ENCODE assay signal across 8 cellular contexts in genomic region chr21:42892931-42893660, GRCh38. TPM values are rescaled to one million over a fixed set of nuclear protein-coding genes. Genes with fewer than 3 reads are reported as not detected.
A peak's percentile ranks its signal among the peaks of the same experiment; 100 is the strongest.
DNase-seq lines count a peak whose midpoint lies in the region; ATAC-seq and TF ChIP-seq lines count a peak whose summit lies in the region.

Gene NDUFV3, plus strand, starts transcription at chr21:42893309. Its CDS starts 25 bp downstream, at chr21:42893334.

- H3K4me1 Mint-ChIP-seq in CD8-positive, alpha-beta T cell (ENCODE audit: low read depth): peaks cover 22% of the 10 kb centered on the region

- POLR2A ChIA-PET in CD8-positive, alpha-beta T cell (lab: Charles Lee): interaction anchor here (0.9 to 3.0 kb wide), 4 partner anchors 13 to 109 kb away, joined by 3 to 27 read pairs (median 8); partner anchors contain the start of genes PKNOX1 and WDR4

- peak; percentile 100 for DNase-seq in CD8-positive, alpha-beta T cell
- peak; percentile 89 for DNase-seq in HS-27A (ENCODE audit: low read depth)
- DNase-seq in NK-92 (lab: John Stamatoyannopoulos, UW; ENCODE audit: unreplicated experiment): peak; percentile 99
- DNase-seq in activated CD8-positive, alpha-beta memory T cell treated with anti-CD3 and anti-CD28 coated beads for 1 hour (ENCODE audit: extremely low read depth in 1 of 2, low read depth in 1 of 2): peak; percentile 99 to 100
- DNase-seq in effector CD4-positive, alpha-beta T cell: peak; percentile 100
- DNase-seq in lung (ENCODE audit: low spot score): peak; percentile 100
- DNase-seq in stimulated activated CD4-positive, alpha-beta T cell treated with anti-CD3 and anti-CD28 coated beads, TNF-alpha, amount 100 ng/mL, for 4 hours (ENCODE audit: low read depth in 3 of 3): peak; percentile 100

- H3K36me3 ChIP-seq in CD8-positive, alpha-beta T cell (ENCODE audit: insufficient read depth, low read length): no peaks in the 10 kb centered on the region
- peaks cover 4 to 5% of the 10 kb centered on the region in 2 donors for H3K36me3 ChIP-seq in lung (ENCODE audit: control insufficient read depth in 2 of 2, insufficient read depth in 2 of 2, low read length in 2 of 2)

- CTCF ChIA-PET in CD8-positive, alpha-beta T cell (lab: Charles Lee): interaction anchor here (1.3 kb wide), 1 partner anchor 300 kb away, joined by 3 read pairs; no protein-coding TSS in a partner anchor

- ATAC-seq in CD8-positive, alpha-beta T cell: peak; percentile 96
- peak; percentile 88 for ATAC-seq in GM19467 (IDR thresholded peaks at IDR 0.05; ENCODE audit: unreplicated experiment)
- ATAC-seq in lung (ENCODE audit: insufficient read depth, low FRiP score): peak; percentile 95

- no peaks in the 10 kb centered on the region for H3K9me3 ChIP-seq in CD8-positive, alpha-beta T cell (ENCODE audit: low read length)
- no peaks in the 10 kb centered on the region for H3K9me3 ChIP-seq in lung (ENCODE audit: control insufficient read depth in 2 of 2, insufficient read depth in 1 of 2, low read length in 1 of 2)

- no peak for TF ChIP-seq CTCF in CD8-positive, alpha-beta T cell (IDR thresholded peaks at IDR 0.05)
- TF ChIP-seq CTCF in lung (IDR thresholded peaks at IDR 0.05; ENCODE audit: control extremely low read depth, extremely low read depth): no peak

- no peaks in the 10 kb centered on the region for H3K27me3 Mint-ChIP-seq in CD8-positive, alpha-beta T cell (ENCODE audit: low read depth)

- intact Hi-C loops in CD8-positive, alpha-beta T cell (cut with DNase I, micrococcal nuclease): loop anchor here (1.0 to 10.0 kb wide), 6 partner anchors 14 to 1972 kb away; partner anchors contain the start of genes WDR4 (in 2 of the 2), AGPAT3 (in 1 of the 2), PKNOX1 (in 1 of the 2) and RRP1 (in 1 of the 2)

- H3K27ac Mint-ChIP-seq in CD8-positive, alpha-beta T cell: peak within 1 kb of the TSS; percentile 98

- H3K27ac ChIP-seq in CD8-positive, alpha-beta T cell (ENCODE audit: low read depth, low read length): peak within 1 kb of the TSS; percentile 92
- peak within 1 kb of the TSS; percentile 93 to 98 for H3K27ac ChIP-seq in lung (ENCODE audit: low read depth in 1 of 2, low read length in 1 of 2)

- H3K9me3 Mint-ChIP-seq in CD8-positive, alpha-beta T cell: no peaks in the 10 kb centered on the region

- H3K36me3 Mint-ChIP-seq in CD8-positive, alpha-beta T cell: peaks cover 14% of the 10 kb centered on the region

- no peaks in the 10 kb centered on the region for H3K27me3 ChIP-seq in CD8-positive, alpha-beta T cell (ENCODE audit: insufficient read depth, low read length)
- H3K27me3 ChIP-seq in lung (ENCODE audit: control insufficient read depth, insufficient read depth): no peaks in the 10 kb centered on the region

- peak within 1 kb of the TSS; percentile 85 for H3K4me3 Mint-ChIP-seq in CD8-positive, alpha-beta T cell

- H3K4me1 ChIP-seq in CD8-positive, alpha-beta T cell (ENCODE audit: insufficient read depth, low read length): peaks cover 14% of the 10 kb centered on the region
- peaks cover 0 to 2% of the 10 kb centered on the region in 2 donors for H3K4me1 ChIP-seq in lung (ENCODE audit: control insufficient read depth in 2 of 2, insufficient read depth in 2 of 2, low read length in 2 of 2)

- 0 to 1% methylated on average over 56 to 77 of the region's 77 CpGs for WGBS in lung, 2 donors

- H3K4me3 ChIP-seq in CD8-positive, alpha-beta T cell (ENCODE audit: low read depth, low read length): peak within 1 kb of the TSS; percentile 94
- H3K4me3 ChIP-seq in lung: peak within 1 kb of the TSS; percentile 80

RNA-seq across cellular contexts. Expression of gene NDUFV3, which starts in this region (rescaled TPM):
- total RNA-seq in CD8-positive, alpha-beta T cell: 10 to 100 TPM; 18.0 to 18.2 TPM
- total RNA-seq in lung: 10 to 100 TPM; 27.4 to 45.1 TPM
- 10 to 100 TPM; 17.7 to 28.9 TPM for polyA plus RNA-seq in lung

Comparison
In these comparisons a context has a peak if more than half of its experiments do, and no peak if none do; other contexts are left out.
1. Peak in every context shown above with its lines: DNase-seq, ATAC-seq, H3K4me3 ChIP-seq and H3K27ac ChIP-seq.